ENCODE assay signal across 10 cellular contexts in the genomic region with DNA sequence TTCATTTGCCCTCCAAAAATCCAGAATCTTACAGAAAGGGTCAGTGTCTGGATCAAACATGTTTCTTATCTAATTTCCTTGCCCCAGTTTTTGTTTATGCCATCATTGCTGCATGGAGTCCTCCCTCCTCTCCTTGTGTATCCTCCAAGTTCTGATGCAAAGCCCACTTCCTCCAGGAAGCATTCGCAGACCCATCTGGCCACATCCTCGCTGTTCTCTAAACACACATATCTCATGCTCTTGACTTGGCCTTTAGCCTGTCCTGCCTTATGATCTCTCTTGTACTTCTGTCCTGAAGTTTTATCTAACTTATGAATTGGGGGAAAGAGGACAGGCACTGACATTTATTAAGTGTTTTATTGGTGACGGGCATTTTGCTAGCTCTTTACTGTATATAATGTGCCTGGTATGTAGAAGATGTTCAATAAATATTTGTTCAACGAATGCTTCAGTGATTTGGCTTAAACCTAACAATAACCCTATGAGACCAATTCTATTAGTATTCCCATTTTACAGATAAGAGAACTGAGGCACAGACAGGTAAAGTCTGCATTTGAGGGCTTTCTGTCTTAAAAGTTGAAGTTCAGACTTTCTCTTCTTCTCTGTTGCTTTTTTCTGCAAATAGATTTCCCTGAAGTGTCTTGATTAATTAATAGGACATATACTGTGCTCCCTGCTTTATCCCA. TPM values are rescaled to one million over a fixed set of nuclear protein-coding genes. Genes with fewer than 3 reads are reported as not detected.
DNase-seq lines count a peak whose midpoint lies in the region; ATAC-seq and TF ChIP-seq lines count a peak whose summit lies in the region.
"Had no signal": no experiment of that assay in that cellular context is flagged by ENCODE, and none has a peak within 500 bp of the region (broad histone marks: within the 10 kb centered on the region; RNA-seq: fewer than 3 reads in every experiment).

No MANE protein-coding gene starts in this region.

- H3K4ac ChIP-seq in H9 (ENCODE audit: low read depth, low read length), result no peak overlapping the region

- H3K23ac ChIP-seq in H9 (ENCODE audit: insufficient read length, low read depth, low read length), result no peak overlapping the region

- H3K27me3 ChIP-seq in ascending aorta (no peaks in the 10 kb centered on the region), H9 (ENCODE audit: insufficient read depth, low read length) (no peaks in the 10 kb centered on the region)

- no peak overlapping the region for H4K8ac ChIP-seq in H9 (replicated peaks; ENCODE audit: insufficient read length, low read depth, low read length)

- no peak overlapping the region for H2AK5ac ChIP-seq in H9 (ENCODE audit: insufficient read length, low read length)

- no peaks in the 10 kb centered on the region for H3K79me1 ChIP-seq in H9 (ENCODE audit: insufficient read depth, low read depth, low read length, poor library complexity, severe bottlenecking)

- H3K36me3 Mint-ChIP-seq in stimulated activated naive CD8-positive, alpha-beta T cell treated with anti-CD3 and anti-CD28 coated beads, Interleukin-15, Interleukin-2, amounts not matched to agents 100 ng/mL and 50 ng/mL, for 24 hours (ENCODE audit: low read depth), result no peaks in the 10 kb centered on the region
- H3K36me3 Mint-ChIP-seq in naive B cell (peaks cover 8% of the 10 kb centered on the region in 2 donors), H9 (ENCODE audit: insufficient read depth in 1 of 3, low read depth in 3 of 3) (peaks cover 0 to 7% (median 2%) of the 10 kb centered on the region in 3 experiments; a peak in 4 of 7 replicates)

- peaks cover 64% of the 10 kb centered on the region for H3K4me1 Mint-ChIP-seq in stimulated activated naive CD8-positive, alpha-beta T cell treated with anti-CD3 and anti-CD28 coated beads, Interleukin-15, Interleukin-2, amounts not matched to agents 100 ng/mL and 50 ng/mL, for 24 hours (ENCODE audit: low read depth)
- H3K4me1 Mint-ChIP-seq in naive B cell (peaks cover 56 to 99% (median 72%) of the 10 kb centered on the region in 3 donors), H9 (peaks cover 27 to 28% of the 10 kb centered on the region in 2 experiments)

- no peaks in the 10 kb centered on the region for H3K9me3 Mint-ChIP-seq in stimulated activated naive CD8-positive, alpha-beta T cell treated with anti-CD3 and anti-CD28 coated beads, Interleukin-15, Interleukin-2, amounts not matched to agents 100 ng/mL and 50 ng/mL, for 24 hours
- peaks cover 0 to 6% (median 3%) of the 10 kb centered on the region in 7 donors for H3K9me3 Mint-ChIP-seq in naive B cell
- peaks cover 3 to 6% of the 10 kb centered on the region in 2 experiments; a peak in 4 of 5 replicates for H3K9me3 Mint-ChIP-seq in H9

- no peak overlapping the region for H2BK120ac ChIP-seq in H9 (ENCODE audit: low read depth, low read length, poor library complexity, severe bottlenecking)

- peak overlapping the region; percentile 31 to 64 for H3K4me3 ChIP-seq in ascending aorta

- H3T11ph ChIP-seq in H9 (ENCODE audit: low read length), result no peak overlapping the region

- H3K14ac ChIP-seq in H9 (ENCODE audit: insufficient read depth, low read length), result no peak overlapping the region

- H2BK20ac ChIP-seq in H9 (ENCODE audit: low read depth, low read length, poor library complexity, severe bottlenecking), result no peak overlapping the region

- no peak overlapping the region for H2AFZ ChIP-seq in H9 (ENCODE audit: low read length)

- H3K79me2 ChIP-seq in H9 (ENCODE audit: insufficient read depth, low read length), result no peaks in the 10 kb centered on the region

- intact Hi-C loops in ascending aorta (cut with DNase I), result loop anchor here (1.0 kb wide), 1 partner anchor 23 kb away; no protein-coding TSS in a partner anchor

- WGBS in H9 (ENCODE audit: extremely low coverage, insufficient read length, low lambda C conversion rate), result no CpG with 5 or more reads among the region's 4 CpGs

- no peak overlapping the region for H2BK15ac ChIP-seq in H9 (ENCODE audit: low read depth, low read length)

- H3K4me2 ChIP-seq in H9 (ENCODE audit: insufficient read depth, insufficient read length, low read length), result no peak overlapping the region

- ATAC-seq in stimulated activated naive CD8-positive, alpha-beta T cell treated with anti-CD3 and anti-CD28 coated beads, Interleukin-15, Interleukin-2, amounts not matched to agents 100 U/mL and 50 U/mL, for 24 hours, result no peak
- no peak for ATAC-seq in naive B cell (ENCODE audit: low read depth in 2 of 2)
- ATAC-seq in HG03108 (IDR thresholded peaks at IDR 0.05; ENCODE audit: unreplicated experiment), result no peak
- ATAC-seq in GM21423 (IDR thresholded peaks at IDR 0.05; ENCODE audit: unreplicated experiment), result no peak

- no peak overlapping the region for H4K5ac ChIP-seq in H9 (ENCODE audit: insufficient read length, low read depth, low read length)

- no peak overlapping the region for H2BK5ac ChIP-seq in H9 (ENCODE audit: insufficient read length, low read length)

- no peaks in the 10 kb centered on the region for H4K20me1 ChIP-seq in H9 (ENCODE audit: control insufficient read depth, insufficient read depth, insufficient read length)

- H2BK12ac ChIP-seq in H9 (ENCODE audit: insufficient read length, low read depth, low read length), result no peak overlapping the region

- H3K4me3 Mint-ChIP-seq in stimulated activated naive CD8-positive, alpha-beta T cell treated with anti-CD3 and anti-CD28 coated beads, Interleukin-15, Interleukin-2, amounts not matched to agents 100 ng/mL and 50 ng/mL, for 24 hours, result peak overlapping the region; percentile 59
- peak overlapping the region; percentile 1 to 84 (median 52) for H3K4me3 Mint-ChIP-seq in naive B cell
- no peak overlapping the region for H3K4me3 Mint-ChIP-seq in H9

- H3K56ac ChIP-seq in H9 (ENCODE audit: insufficient read length, low read depth, low read length), result no peak overlapping the region

- no peaks in the 10 kb centered on the region for H3K9me3 ChIP-seq in ascending aorta
- no peaks in the 10 kb centered on the region for H3K9me3 ChIP-seq in H9 (ENCODE audit: control insufficient read depth, low read depth, low read length)

- peaks cover 22 to 38% of the 10 kb centered on the region in 2 donors for H3K4me1 ChIP-seq in ascending aorta
- H3K4me1 ChIP-seq in H9 (ENCODE audit: insufficient read depth, low read length), result peaks cover 5% of the 10 kb centered on the region; the same call in 1 of the 2 replicates

- H3K9ac ChIP-seq in H9 (ENCODE audit: extremely low read depth, insufficient read length, low read length), result no peak overlapping the region

- no peak for TF ChIP-seq CTCF in ascending aorta (IDR thresholded peaks at IDR 0.05)
- no peak for TF ChIP-seq CTCF in H9 (conservative IDR thresholded peaks at IDR 0.05)

- no peaks in the 10 kb centered on the region for H3K36me3 ChIP-seq in ascending aorta

- peak overlapping the region; percentile 93 to 94 for H3K27ac ChIP-seq in ascending aorta
- no peak overlapping the region for H3K27ac ChIP-seq in H9 (ENCODE audit: insufficient read length, low read depth, low read length)

- H4K91ac ChIP-seq in H9 (ENCODE audit: insufficient read length, low read depth, low read length), result no peak overlapping the region

- peak overlapping the region; percentile 88 for H3K27ac Mint-ChIP-seq in stimulated activated naive CD8-positive, alpha-beta T cell treated with anti-CD3 and anti-CD28 coated beads, Interleukin-15, Interleukin-2, amounts not matched to agents 100 ng/mL and 50 ng/mL, for 24 hours
- H3K27ac Mint-ChIP-seq in naive B cell, result peak overlapping the region; percentile 9 to 90 (median 74)
- no peak overlapping the region for H3K27ac Mint-ChIP-seq in H9

- H3K27me3 Mint-ChIP-seq in stimulated activated naive CD8-positive, alpha-beta T cell treated with anti-CD3 and anti-CD28 coated beads, Interleukin-15, Interleukin-2, amounts not matched to agents 100 ng/mL and 50 ng/mL, for 24 hours, result no peaks in the 10 kb centered on the region
- no peaks in the 10 kb centered on the region for H3K27me3 Mint-ChIP-seq in naive B cell
- H3K27me3 Mint-ChIP-seq in H9 (ENCODE audit: low read depth), result peaks cover 5% of the 10 kb centered on the region

- H3K23me2 ChIP-seq in H9 (ENCODE audit: insufficient read length, low read depth, low read length, poor library complexity, severe bottlenecking), result no peaks in the 10 kb centered on the region

- DNase-seq in stimulated activated naive CD8-positive, alpha-beta T cell treated with anti-CD3 and anti-CD28 coated beads, Interleukin-15, Interleukin-2, amounts not matched to agents 100 U/mL and 50 U/mL, for 24 hours, result no peak
- DNase-seq in ascending aorta (ENCODE audit: low spot score in 2 of 2) (no peak), naive B cell (no peak), H9 (no peak), H4 (ENCODE audit: low spot score) (no peak)
- DNase-seq: Calu3, midbrain had no signal

- H3K18ac ChIP-seq in H9 (ENCODE audit: insufficient read length, low read depth, low read length), result no peak overlapping the region

RNA-seq across cellular contexts. Expression of a gene that starts 19.2 kb away (rescaled TPM):
- total RNA-seq in ascending aorta, result 1,094 TPM
- polyA plus RNA-seq in naive B cell (ENCODE audit: low read depth in 6 of 6), result 10 to 100 TPM; 23.9 to 52.0 (median 31.2) TPM
- total RNA-seq in H9 (2021), result 113 and 119 TPM in 2 replicates
- 543 and 586 TPM in 2 replicates for total RNA-seq in H4 (2014; rRNA removed; shearing (Covaris generic))

RNA-seq across cellular contexts. Expression of a gene that starts 47.4 kb away (rescaled TPM):
- not detected for total RNA-seq in ascending aorta
- 1 to 10 TPM in 2 of 6 donors, under 1 TPM in 4; 0.06 to 1.7 (median 0.46) TPM for polyA plus RNA-seq in naive B cell (ENCODE audit: low read depth in 6 of 6)
- 5.1 TPM in 2 replicates for total RNA-seq in H9 (2021)
- total RNA-seq in H4 (2014; rRNA removed; shearing (Covaris generic)), result 4.4 and 5.2 TPM in 2 replicates

Comparison
In these comparisons a context has a peak if more than half of its experiments do, and no peak if none do; other contexts are left out.
1. H3K27ac Mint-ChIP-seq: peak in stimulated activated naive CD8-positive, alpha-beta T cell treated with anti-CD3 and anti-CD28 coated beads, Interleukin-15, Interleukin-2, amounts not matched to agents 100 ng/mL and 50 ng/mL, for 24 hours (single experiment) and naive B cell (6 of 6); none in H9 (0 of 3).
2. H3K4me3 Mint-ChIP-seq: peak in stimulated activated naive CD8-positive, alpha-beta T cell treated with anti-CD3 and anti-CD28 coated beads, Interleukin-15, Interleukin-2, amounts not matched to agents 100 ng/mL and 50 ng/mL, for 24 hours (single experiment) and naive B cell (8 of 8); none in H9 (0 of 2).